In the genomic region with DNA sequence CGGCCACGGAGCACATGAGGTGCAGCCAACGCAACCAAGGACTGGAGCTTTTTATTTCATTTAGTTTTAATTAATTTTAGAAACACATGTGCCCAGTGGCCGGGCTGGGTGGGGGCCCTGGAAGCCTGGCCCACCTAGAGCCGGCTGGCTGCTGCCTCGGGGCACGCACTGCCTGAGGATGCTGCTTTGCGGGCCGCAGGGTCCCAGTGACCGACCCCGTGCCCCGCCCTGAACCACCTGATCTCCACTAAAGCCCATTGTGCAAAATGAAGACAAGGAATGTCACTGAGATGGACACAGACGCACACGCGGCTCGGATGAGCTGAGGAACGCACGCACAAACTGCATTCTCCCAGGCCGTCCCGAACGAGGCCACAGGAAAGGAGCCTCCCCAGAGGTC, we compare ENCODE assay signal across 23 cellular contexts. TPM values are rescaled to one million over a fixed set of nuclear protein-coding genes. Genes with fewer than 3 reads are reported as not detected.
"Had no signal": no experiment of that assay in that cellular context is flagged by ENCODE, and none has a peak within 500 bp of the region (broad histone marks: within the 10 kb centered on the region; RNA-seq: fewer than 3 reads in every experiment).

No MANE protein-coding gene starts in this region.

- H3K9me3 ChIP-seq: lower lobe of right lung, pancreas, prostate gland, sigmoid colon, suprapubic skin, thoracic aorta, tibial artery, upper lobe of right lung had no signal

- H3K4me3 Mint-ChIP-seq: naive thymus-derived CD8-positive, alpha-beta T cell; nephron; stimulated activated effector memory CD8-positive, alpha-beta T cell treated with anti-CD3 and anti-CD28 coated beads, Interleukin-12 subunit alpha, Interleukin-12 subunit beta, amount 100 ng/mL, for 72 hours; stimulated activated naive CD8-positive, alpha-beta T cell treated with anti-CD3 and anti-CD28 coated beads, Interleukin-15, Interleukin-2, amounts not matched to agents 100 ng/mL and 50 ng/mL, for 24 hours had no signal

- H3K36me3 ChIP-seq: prostate gland had no signal

- H3K4me3 ChIP-seq: left lung, lower lobe of right lung, pancreas, prostate gland, sigmoid colon, spleen, suprapubic skin, thoracic aorta, tibial artery, upper lobe of right lung had no signal

- H3K4me1 ChIP-seq: left lung, lower lobe of right lung, pancreas, prostate gland, sigmoid colon, spleen, suprapubic skin, tibial artery, upper lobe of right lung had no signal

- ATAC-seq: left colon; left lung; lower lobe of right lung; naive thymus-derived CD8-positive, alpha-beta T cell; stimulated activated effector memory CD8-positive, alpha-beta T cell treated with anti-CD3 and anti-CD28 coated beads, Interleukin-12 subunit alpha, Interleukin-12 subunit beta, amount 100 ng/mL, for 72 hours had no signal

- H3K27me3 Mint-ChIP-seq: naive thymus-derived CD8-positive, alpha-beta T cell; stimulated activated naive CD8-positive, alpha-beta T cell treated with anti-CD3 and anti-CD28 coated beads, Interleukin-15, Interleukin-2, amounts not matched to agents 100 ng/mL and 50 ng/mL, for 24 hours had no signal

- DNase-seq: hippocampal formation; left colon; lower lobe of right lung; mammary epithelial cell; mesenchymal stem cell; nucleus accumbens; sigmoid colon; small intestine; stimulated activated CD4-positive, alpha-beta T cell treated with anti-CD3 and anti-CD28 coated beads, Interleukin-4, amount 100 ng/mL, for 24 hours; stimulated activated naive CD4-positive, alpha-beta T cell; tibial artery; upper lobe of right lung had no signal

- H3K27ac ChIP-seq: left lung, lower lobe of right lung, pancreas, prostate gland, sigmoid colon, spleen, suprapubic skin, thoracic aorta, tibial artery, upper lobe of right lung had no signal

- H3K27me3 ChIP-seq: left lung, pancreas, sigmoid colon, spleen, suprapubic skin, tibial artery, upper lobe of right lung had no signal

- H3K4me1 Mint-ChIP-seq: nephron had no signal

- H3K27ac Mint-ChIP-seq: naive thymus-derived CD8-positive, alpha-beta T cell; stimulated activated effector memory CD8-positive, alpha-beta T cell treated with anti-CD3 and anti-CD28 coated beads, Interleukin-12 subunit alpha, Interleukin-12 subunit beta, amount 100 ng/mL, for 72 hours; stimulated activated naive CD8-positive, alpha-beta T cell treated with anti-CD3 and anti-CD28 coated beads, Interleukin-15, Interleukin-2, amounts not matched to agents 100 ng/mL and 50 ng/mL, for 24 hours had no signal

RNA-seq across cellular contexts. Expression of gene SOX8, which starts 50.4 kb away (rescaled TPM):
- total RNA-seq: osteoblast had no signal
- polyA plus RNA-seq: mammary epithelial cell had no signal
